In genomic region chr7:69598487-69599148, GRCh38 we compare ENCODE assay signal across 8 cellular contexts. TPM values are rescaled to one million over a fixed set of nuclear protein-coding genes. Genes with fewer than 3 reads are reported as not detected.
DNase-seq lines count a peak whose midpoint lies in the region; ATAC-seq and TF ChIP-seq lines count a peak whose summit lies in the region.

No MANE protein-coding gene starts in this region.

- ATAC-seq in GM18907 (IDR thresholded peaks at IDR 0.05; ENCODE audit: unreplicated experiment) (peak; percentile 10), HG03175 (IDR thresholded peaks at IDR 0.05; ENCODE audit: unreplicated experiment) (no peak), GM18861 (IDR thresholded peaks at IDR 0.05; ENCODE audit: unreplicated experiment) (no peak)

- H3K36me3 ChIP-seq in mesodermal cell (ENCODE audit: control insufficient read depth, insufficient read depth, low read length) (no peaks in the 10 kb centered on the region), tibial artery (no peaks in the 10 kb centered on the region)

- H3K4me3 ChIP-seq in AG09309 (ENCODE audit: control insufficient read depth, low read depth, low read length) (peak overlapping the region; percentile 55), mesodermal cell (ENCODE audit: extremely low read depth, insufficient read depth, low read length, poor library complexity, severe bottlenecking) (peak overlapping the region; percentile 90), tibial artery (peak overlapping the region; percentile 75 to 78)

- H3K4me1 ChIP-seq in mesodermal cell (ENCODE audit: control insufficient read depth, insufficient read depth, low read length, poor library complexity, severe bottlenecking) = peaks cover under 1% of the 10 kb centered on the region
- H3K4me1 ChIP-seq in tibial artery = peaks cover 0 to 40% (median 12%) of the 10 kb centered on the region in 4 donors

- H3K27ac ChIP-seq in cingulate gyrus (ENCODE audit: low read depth, low read length) (peak overlapping the region; percentile 72), mesodermal cell (ENCODE audit: low read depth, low read length, severe bottlenecking) (peak overlapping the region; percentile 76), tibial artery (peak overlapping the region; percentile 78 to 86)

- WGBS in mesodermal cell (ENCODE audit: insufficient coverage in 2 of 2), 2 experiments = 0% methylated on average over 18 to 25 of the region's 55 CpGs

- no peak for DNase-seq in AG09309 (ENCODE audit: low read depth)
- DNase-seq in OCI-M1 (lab: John Stamatoyannopoulos, UW) = peak; percentile 40
- no peak for DNase-seq in tibial artery

- intact Hi-C loops in tibial artery (cut with DNase I; ENCODE audit: low total_unique reads) = no loop called here

- TF ChIP-seq CTCF in AG09309 (IDR thresholded peaks at IDR 0.05; ENCODE audit: control insufficient read depth, insufficient read depth, low read depth, low read length, missing control alignments) (no peak), tibial artery (IDR thresholded peaks at IDR 0.05) (no peak)

- no peaks in the 10 kb centered on the region for H3K9me3 ChIP-seq in mesodermal cell (ENCODE audit: control insufficient read depth, low read length)
- no peaks in the 10 kb centered on the region for H3K9me3 ChIP-seq in tibial artery

- no peaks in the 10 kb centered on the region for H3K27me3 ChIP-seq in tibial artery

RNA-seq across cellular contexts. Expression of gene AUTS2, which starts 0.3 kb away (rescaled TPM):
- 31.1 TPM for polyA plus RNA-seq in mesodermal cell (2013, experiment 1 of 2)
- 26.1 TPM for polyA plus RNA-seq in mesodermal cell (2013, experiment 2 of 2)
